Comparison of ENCODE assay signal across 1 cellular context in the genomic region with DNA sequence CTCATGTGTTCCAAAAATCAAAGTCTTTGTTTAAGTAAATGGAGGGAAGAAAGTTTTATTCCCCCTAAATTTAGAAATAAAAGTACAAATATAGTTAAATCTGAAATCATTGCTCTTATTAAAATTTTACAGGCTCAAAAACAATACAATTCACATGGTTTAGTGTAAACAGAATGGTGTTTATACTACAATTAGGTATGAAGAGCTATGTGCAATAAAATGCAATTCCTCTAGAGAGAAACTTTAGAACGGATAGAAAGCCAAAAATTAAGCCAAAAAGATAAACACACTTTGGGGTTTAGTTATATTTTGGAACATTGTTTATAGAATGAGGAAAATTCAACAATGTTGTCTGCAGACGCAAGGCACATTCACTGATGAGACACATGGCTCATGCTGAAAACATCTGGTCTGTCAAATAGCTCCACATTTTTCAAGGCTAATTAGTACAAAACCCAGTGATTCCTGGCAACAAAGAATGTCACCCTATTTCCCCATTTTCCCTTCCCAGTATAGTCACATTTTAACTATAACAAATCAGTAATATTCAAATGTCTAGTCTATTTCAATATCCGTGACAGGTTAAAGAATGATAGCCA.
TF ChIP-seq lines count a peak whose summit lies in the region.

No MANE protein-coding gene starts in this region.

TF ChIP-seq in HepG2, 621 proteins besides CTCF, POLR2A, EP300 and RAD21 (continued from another document and continues in another):
- TF ChIP-seq, protein P1, sequence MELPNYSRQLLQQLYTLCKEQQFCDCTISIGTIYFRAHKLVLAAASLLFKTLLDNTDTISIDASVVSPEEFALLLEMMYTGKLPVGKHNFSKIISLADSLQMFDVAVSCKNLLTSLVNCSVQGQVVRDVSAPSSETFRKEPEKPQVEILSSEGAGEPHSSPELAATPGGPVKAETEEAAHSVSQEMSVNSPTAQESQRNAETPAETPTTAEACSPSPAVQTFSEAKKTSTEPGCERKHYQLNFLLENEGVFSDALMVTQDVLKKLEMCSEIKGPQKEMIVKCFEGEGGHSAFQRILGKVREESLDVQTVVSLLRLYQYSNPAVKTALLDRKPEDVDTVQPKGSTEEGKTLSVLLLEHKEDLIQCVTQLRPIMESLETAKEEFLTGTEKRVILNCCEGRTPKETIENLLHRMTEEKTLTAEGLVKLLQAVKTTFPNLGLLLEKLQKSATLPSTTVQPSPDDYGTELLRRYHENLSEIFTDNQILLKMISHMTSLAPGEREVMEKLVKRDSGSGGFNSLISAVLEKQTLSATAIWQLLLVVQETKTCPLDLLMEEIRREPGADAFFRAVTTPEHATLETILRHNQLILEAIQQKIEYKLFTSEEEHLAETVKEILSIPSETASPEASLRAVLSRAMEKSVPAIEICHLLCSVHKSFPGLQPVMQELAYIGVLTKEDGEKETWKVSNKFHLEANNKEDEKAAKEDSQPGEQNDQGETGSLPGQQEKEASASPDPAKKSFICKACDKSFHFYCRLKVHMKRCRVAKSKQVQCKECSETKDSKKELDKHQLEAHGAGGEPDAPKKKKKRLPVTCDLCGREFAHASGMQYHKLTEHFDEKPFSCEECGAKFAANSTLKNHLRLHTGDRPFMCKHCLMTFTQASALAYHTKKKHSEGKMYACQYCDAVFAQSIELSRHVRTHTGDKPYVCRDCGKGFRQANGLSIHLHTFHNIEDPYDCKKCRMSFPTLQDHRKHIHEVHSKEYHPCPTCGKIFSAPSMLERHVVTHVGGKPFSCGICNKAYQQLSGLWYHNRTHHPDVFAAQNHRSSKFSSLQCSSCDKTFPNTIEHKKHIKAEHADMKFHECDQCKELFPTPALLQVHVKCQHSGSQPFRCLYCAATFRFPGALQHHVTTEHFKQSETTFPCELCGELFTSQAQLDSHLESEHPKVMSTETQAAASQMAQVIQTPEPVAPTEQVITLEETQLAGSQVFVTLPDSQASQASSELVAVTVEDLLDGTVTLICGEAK (IDR thresholded peaks at IDR 0.05): no peak
- TF ChIP-seq, protein P1 (CRISPR knock-in tag; IDR thresholded peaks at IDR 0.05): no peak
- TF ChIP-seq ZFP82 (CRISPR knock-in tag; IDR thresholded peaks at IDR 0.05; ENCODE audit: borderline replicate concordance): no peak
- TF ChIP-seq ZSCAN31 (CRISPR knock-in tag; IDR thresholded peaks at IDR 0.05; ENCODE audit: low read depth): no peak
- TF ChIP-seq TCF7L2 (IDR thresholded peaks at IDR 0.05; ENCODE audit: low read depth, low read length): no peak
- TF ChIP-seq, protein P2, sequence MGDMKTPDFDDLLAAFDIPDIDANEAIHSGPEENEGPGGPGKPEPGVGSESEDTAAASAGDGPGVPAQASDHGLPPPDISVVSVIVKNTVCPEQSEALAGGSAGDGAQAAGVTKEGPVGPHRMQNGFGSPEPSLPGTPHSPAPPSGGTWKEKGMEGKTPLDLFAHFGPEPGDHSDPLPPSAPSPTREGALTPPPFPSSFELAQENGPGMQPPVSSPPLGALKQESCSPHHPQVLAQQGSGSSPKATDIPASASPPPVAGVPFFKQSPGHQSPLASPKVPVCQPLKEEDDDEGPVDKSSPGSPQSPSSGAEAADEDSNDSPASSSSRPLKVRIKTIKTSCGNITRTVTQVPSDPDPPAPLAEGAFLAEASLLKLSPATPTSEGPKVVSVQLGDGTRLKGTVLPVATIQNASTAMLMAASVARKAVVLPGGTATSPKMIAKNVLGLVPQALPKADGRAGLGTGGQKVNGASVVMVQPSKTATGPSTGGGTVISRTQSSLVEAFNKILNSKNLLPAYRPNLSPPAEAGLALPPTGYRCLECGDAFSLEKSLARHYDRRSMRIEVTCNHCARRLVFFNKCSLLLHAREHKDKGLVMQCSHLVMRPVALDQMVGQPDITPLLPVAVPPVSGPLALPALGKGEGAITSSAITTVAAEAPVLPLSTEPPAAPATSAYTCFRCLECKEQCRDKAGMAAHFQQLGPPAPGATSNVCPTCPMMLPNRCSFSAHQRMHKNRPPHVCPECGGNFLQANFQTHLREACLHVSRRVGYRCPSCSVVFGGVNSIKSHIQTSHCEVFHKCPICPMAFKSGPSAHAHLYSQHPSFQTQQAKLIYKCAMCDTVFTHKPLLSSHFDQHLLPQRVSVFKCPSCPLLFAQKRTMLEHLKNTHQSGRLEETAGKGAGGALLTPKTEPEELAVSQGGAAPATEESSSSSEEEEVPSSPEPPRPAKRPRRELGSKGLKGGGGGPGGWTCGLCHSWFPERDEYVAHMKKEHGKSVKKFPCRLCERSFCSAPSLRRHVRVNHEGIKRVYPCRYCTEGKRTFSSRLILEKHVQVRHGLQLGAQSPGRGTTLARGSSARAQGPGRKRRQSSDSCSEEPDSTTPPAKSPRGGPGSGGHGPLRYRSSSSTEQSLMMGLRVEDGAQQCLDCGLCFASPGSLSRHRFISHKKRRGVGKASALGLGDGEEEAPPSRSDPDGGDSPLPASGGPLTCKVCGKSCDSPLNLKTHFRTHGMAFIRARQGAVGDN (CRISPR knock-in tag; IDR thresholded peaks at IDR 0.05): no peak
- TF ChIP-seq, protein P3, sequence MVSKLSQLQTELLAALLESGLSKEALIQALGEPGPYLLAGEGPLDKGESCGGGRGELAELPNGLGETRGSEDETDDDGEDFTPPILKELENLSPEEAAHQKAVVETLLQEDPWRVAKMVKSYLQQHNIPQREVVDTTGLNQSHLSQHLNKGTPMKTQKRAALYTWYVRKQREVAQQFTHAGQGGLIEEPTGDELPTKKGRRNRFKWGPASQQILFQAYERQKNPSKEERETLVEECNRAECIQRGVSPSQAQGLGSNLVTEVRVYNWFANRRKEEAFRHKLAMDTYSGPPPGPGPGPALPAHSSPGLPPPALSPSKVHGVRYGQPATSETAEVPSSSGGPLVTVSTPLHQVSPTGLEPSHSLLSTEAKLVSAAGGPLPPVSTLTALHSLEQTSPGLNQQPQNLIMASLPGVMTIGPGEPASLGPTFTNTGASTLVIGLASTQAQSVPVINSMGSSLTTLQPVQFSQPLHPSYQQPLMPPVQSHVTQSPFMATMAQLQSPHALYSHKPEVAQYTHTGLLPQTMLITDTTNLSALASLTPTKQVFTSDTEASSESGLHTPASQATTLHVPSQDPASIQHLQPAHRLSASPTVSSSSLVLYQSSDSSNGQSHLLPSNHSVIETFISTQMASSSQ (IDR thresholded peaks at IDR 0.05; ENCODE audit: low read depth): 0 out of 2 replicates have a peak, but pooled peaks have one; percentile 30
- TF ChIP-seq, protein P3 (CRISPR knock-in tag; IDR thresholded peaks at IDR 0.05; ENCODE audit: borderline replicate concordance): no peak
- TF ChIP-seq SOX5 (CRISPR knock-in tag; IDR thresholded peaks at IDR 0.05; ENCODE audit: borderline replicate concordance): peak; percentile 46; the same call in 1 of the 2 replicates
- TF ChIP-seq RCOR2 (CRISPR knock-in tag; IDR thresholded peaks at IDR 0.05): no peak
- TF ChIP-seq ZSCAN21 (CRISPR knock-in tag; IDR thresholded peaks at IDR 0.05; ENCODE audit: borderline replicate concordance): no peak
- no peak for TF ChIP-seq PCBP2 (optimal IDR thresholded peaks at IDR 0.05; ENCODE audit: low read depth, low read length, poor library complexity, severe bottlenecking)
- no peak for TF ChIP-seq EED (CRISPR knock-in tag; IDR thresholded peaks at IDR 0.05)
- TF ChIP-seq, protein P4, sequence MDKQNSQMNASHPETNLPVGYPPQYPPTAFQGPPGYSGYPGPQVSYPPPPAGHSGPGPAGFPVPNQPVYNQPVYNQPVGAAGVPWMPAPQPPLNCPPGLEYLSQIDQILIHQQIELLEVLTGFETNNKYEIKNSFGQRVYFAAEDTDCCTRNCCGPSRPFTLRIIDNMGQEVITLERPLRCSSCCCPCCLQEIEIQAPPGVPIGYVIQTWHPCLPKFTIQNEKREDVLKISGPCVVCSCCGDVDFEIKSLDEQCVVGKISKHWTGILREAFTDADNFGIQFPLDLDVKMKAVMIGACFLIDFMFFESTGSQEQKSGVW (CRISPR knock-in tag; IDR thresholded peaks at IDR 0.05; ENCODE audit: borderline replicate concordance): no peak
- TF ChIP-seq TBX3 (IDR thresholded peaks at IDR 0.05; ENCODE audit: borderline replicate concordance): no peak
- no peak for TF ChIP-seq ZC3H13 (CRISPR knock-in tag; IDR thresholded peaks at IDR 0.05)
- peak; percentile 80 for TF ChIP-seq FOSL2 (CRISPR knock-in tag; IDR thresholded peaks at IDR 0.05)
- no peak for TF ChIP-seq ZNF30 (CRISPR knock-in tag; IDR thresholded peaks at IDR 0.05)
- TF ChIP-seq, protein P5, sequence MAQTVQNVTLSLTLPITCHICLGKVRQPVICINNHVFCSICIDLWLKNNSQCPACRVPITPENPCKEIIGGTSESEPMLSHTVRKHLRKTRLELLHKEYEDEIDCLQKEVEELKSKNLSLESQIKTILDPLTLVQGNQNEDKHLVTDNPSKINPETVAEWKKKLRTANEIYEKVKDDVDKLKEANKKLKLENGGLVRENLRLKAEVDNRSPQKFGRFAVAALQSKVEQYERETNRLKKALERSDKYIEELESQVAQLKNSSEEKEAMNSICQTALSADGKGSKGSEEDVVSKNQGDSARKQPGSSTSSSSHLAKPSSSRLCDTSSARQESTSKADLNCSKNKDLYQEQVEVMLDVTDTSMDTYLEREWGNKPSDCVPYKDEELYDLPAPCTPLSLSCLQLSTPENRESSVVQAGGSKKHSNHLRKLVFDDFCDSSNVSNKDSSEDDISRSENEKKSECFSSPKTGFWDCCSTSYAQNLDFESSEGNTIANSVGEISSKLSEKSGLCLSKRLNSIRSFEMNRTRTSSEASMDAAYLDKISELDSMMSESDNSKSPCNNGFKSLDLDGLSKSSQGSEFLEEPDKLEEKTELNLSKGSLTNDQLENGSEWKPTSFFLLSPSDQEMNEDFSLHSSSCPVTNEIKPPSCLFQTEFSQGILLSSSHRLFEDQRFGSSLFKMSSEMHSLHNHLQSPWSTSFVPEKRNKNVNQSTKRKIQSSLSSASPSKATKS (CRISPR knock-in tag; IDR thresholded peaks at IDR 0.05): no peak
- TF ChIP-seq, protein P6, sequence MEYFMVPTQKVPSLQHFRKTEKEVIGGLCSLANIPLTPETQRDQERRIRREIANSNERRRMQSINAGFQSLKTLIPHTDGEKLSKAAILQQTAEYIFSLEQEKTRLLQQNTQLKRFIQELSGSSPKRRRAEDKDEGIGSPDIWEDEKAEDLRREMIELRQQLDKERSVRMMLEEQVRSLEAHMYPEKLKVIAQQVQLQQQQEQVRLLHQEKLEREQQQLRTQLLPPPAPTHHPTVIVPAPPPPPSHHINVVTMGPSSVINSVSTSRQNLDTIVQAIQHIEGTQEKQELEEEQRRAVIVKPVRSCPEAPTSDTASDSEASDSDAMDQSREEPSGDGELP (IDR thresholded peaks at IDR 0.05; ENCODE audit: borderline replicate concordance, low read depth): peak; percentile 16; the same call in 1 of the 2 replicates
- TF ChIP-seq, protein P7, sequence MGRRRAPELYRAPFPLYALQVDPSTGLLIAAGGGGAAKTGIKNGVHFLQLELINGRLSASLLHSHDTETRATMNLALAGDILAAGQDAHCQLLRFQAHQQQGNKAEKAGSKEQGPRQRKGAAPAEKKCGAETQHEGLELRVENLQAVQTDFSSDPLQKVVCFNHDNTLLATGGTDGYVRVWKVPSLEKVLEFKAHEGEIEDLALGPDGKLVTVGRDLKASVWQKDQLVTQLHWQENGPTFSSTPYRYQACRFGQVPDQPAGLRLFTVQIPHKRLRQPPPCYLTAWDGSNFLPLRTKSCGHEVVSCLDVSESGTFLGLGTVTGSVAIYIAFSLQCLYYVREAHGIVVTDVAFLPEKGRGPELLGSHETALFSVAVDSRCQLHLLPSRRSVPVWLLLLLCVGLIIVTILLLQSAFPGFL (CRISPR knock-in tag; IDR thresholded peaks at IDR 0.05): no peak
- no peak for TF ChIP-seq ZNF274 (CRISPR knock-in tag; IDR thresholded peaks at IDR 0.05)
- TF ChIP-seq, protein P8, sequence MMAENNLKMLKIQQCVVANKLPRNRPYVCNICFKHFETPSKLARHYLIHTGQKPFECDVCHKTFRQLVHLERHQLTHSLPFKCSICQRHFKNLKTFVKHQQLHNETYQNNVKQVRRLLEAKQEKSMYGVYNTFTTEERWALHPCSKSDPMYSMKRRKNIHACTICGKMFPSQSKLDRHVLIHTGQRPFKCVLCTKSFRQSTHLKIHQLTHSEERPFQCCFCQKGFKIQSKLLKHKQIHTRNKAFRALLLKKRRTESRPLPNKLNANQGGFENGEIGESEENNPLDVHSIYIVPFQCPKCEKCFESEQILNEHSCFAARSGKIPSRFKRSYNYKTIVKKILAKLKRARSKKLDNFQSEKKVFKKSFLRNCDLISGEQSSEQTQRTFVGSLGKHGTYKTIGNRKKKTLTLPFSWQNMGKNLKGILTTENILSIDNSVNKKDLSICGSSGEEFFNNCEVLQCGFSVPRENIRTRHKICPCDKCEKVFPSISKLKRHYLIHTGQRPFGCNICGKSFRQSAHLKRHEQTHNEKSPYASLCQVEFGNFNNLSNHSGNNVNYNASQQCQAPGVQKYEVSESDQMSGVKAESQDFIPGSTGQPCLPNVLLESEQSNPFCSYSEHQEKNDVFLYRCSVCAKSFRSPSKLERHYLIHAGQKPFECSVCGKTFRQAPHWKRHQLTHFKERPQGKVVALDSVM (CRISPR knock-in tag; IDR thresholded peaks at IDR 0.05): no peak
